Comparison of ENCODE assay signal across 12 cellular contexts in genomic region chr20:5719861-5720401, GRCh38. TPM values are rescaled to one million over a fixed set of nuclear protein-coding genes. Genes with fewer than 3 reads are reported as not detected.
DNase-seq lines count a peak whose midpoint lies in the region; ATAC-seq, FAIRE-seq and TF ChIP-seq lines count a peak whose summit lies in the region.
"Had no signal": no experiment of that assay in that cellular context is flagged by ENCODE, and none has a peak within 500 bp of the region (broad histone marks: within the 10 kb centered on the region; RNA-seq: fewer than 3 reads in every experiment).

No MANE protein-coding gene starts in this region.

- H3K9ac ChIP-seq in HCT116 (ENCODE audit: low read length) (no peak overlapping the region), kidney (ENCODE audit: low read length in 2 of 2) (no peak overlapping the region)

- no peaks in the 10 kb centered on the region for H3K36me3 ChIP-seq in CD8-positive, alpha-beta memory T cell (ENCODE audit: insufficient read depth, low read length)
- no peaks in the 10 kb centered on the region for H3K36me3 ChIP-seq in HCT116 (ENCODE audit: control insufficient read depth in 1 of 2, insufficient read depth in 2 of 2, low read length in 2 of 2)
- H3K36me3 ChIP-seq in kidney (ENCODE audit: control insufficient read depth in 1 of 2, insufficient read depth in 2 of 2, low read length in 2 of 2), result no peaks in the 10 kb centered on the region
- H3K36me3 ChIP-seq: Peyer's patch had no signal

- no peak for TF ChIP-seq POLR2A in HCT116 (IDR thresholded peaks at IDR 0.05; ENCODE audit: borderline replicate concordance, extremely low read depth, insufficient read depth, insufficient read length)

- H3K4me1 Mint-ChIP-seq in CD8-positive, alpha-beta memory T cell, result peaks cover 20 to 46% (median 38%) of the 10 kb centered on the region in 3 donors

- CTCF ChIA-PET in CD8-positive, alpha-beta memory T cell (lab: Charles Lee), result no interaction called here
- CTCF ChIA-PET in HCT116 (lab: Charles Lee) (no interaction called here), RWPE1 (lab: Yijun Ruan, JAX) (no interaction called here)

- FAIRE-seq in kidney (lab: Jason Lieb, UNC), result no peak

- H3K9me3 ChIP-seq in CD8-positive, alpha-beta memory T cell (ENCODE audit: low read length), result no peaks in the 10 kb centered on the region
- H3K9me3 ChIP-seq in HCT116 (ENCODE audit: control insufficient read depth in 1 of 2, insufficient read depth in 1 of 2, low read depth in 1 of 2, low read length in 2 of 2), result no peaks in the 10 kb centered on the region
- H3K9me3 ChIP-seq in kidney (ENCODE audit: control insufficient read depth in 1 of 2, low read length in 2 of 2), result peaks cover 0 to 5% of the 10 kb centered on the region in 2 donors

- peaks cover under 1 to 4% (median 2%) of the 10 kb centered on the region in 5 donors for H3K9me3 Mint-ChIP-seq in CD8-positive, alpha-beta memory T cell

- H3K27ac ChIP-seq in CD8-positive, alpha-beta memory T cell (ENCODE audit: low read depth, low read length), result no peak overlapping the region
- no peak overlapping the region for H3K27ac ChIP-seq in HCT116 (ENCODE audit: low read depth, low read length)
- H3K27ac ChIP-seq in RWPE1, result no peak overlapping the region
- H3K27ac ChIP-seq in kidney (ENCODE audit: low read depth in 2 of 2, low read length in 2 of 2), result no peak overlapping the region
- H3K27ac ChIP-seq: Peyer's patch had no signal

- peak in 1 of 5 donors; percentile 53 for DNase-seq in CD8-positive, alpha-beta memory T cell
- DNase-seq in HCT116 (ENCODE audit: low read depth, low spot score), result no peak
- peak; percentile 23 for DNase-seq in RWPE1 (ENCODE audit: low spot score)
- no peak for DNase-seq in kidney
- DNase-seq in NCI-H1436 treated with DMSO at 0.1 percent for 48 hours (lab: John Stamatoyannopoulos, UW), result no peak
- DNase-seq: activated CD4-positive, alpha-beta T cell treated with anti-CD3 and anti-CD28 coated beads, Interleukin-2, amount 10 ng/mL, durations not matched to agents 7 days and 5 days; Peyer's patch had no signal

- BruUV-seq in HCT116 (replicated peaks; lab: Mats Ljungman, UMichigan), result no TSS peak

- H4K20me1 ChIP-seq in HCT116 (ENCODE audit: insufficient read depth), result no peaks in the 10 kb centered on the region

- peaks cover 0 to 1% (median 0%) of the 10 kb centered on the region in 3 donors for H3K36me3 Mint-ChIP-seq in CD8-positive, alpha-beta memory T cell
- H3K36me3 Mint-ChIP-seq: type B pancreatic cell had no signal

- H3K4me3 ChIP-seq in CD8-positive, alpha-beta memory T cell (ENCODE audit: low read length), result no peak overlapping the region
- H3K4me3 ChIP-seq in HCT116 (replicated peaks in 1 of 2; ENCODE audit: low read depth in 1 of 2, low read length in 2 of 2) (no peak overlapping the region), kidney (ENCODE audit: low read length in 2 of 2) (no peak overlapping the region)
- H3K4me3 ChIP-seq: Peyer's patch had no signal

- no peaks in the 10 kb centered on the region for H3K9me2 ChIP-seq in HCT116 (ENCODE audit: insufficient read depth)

- POLR2A ChIA-PET in CD8-positive, alpha-beta memory T cell (lab: Charles Lee), result no interaction called here
- POLR2A ChIA-PET in HCT116 (lab: Charles Lee), result no interaction called here
- POLR2A ChIA-PET in RWPE1 (lab: Yijun Ruan, JAX; ENCODE audit: low non-redundant PET), result no interaction called here

- H3K4me3 Mint-ChIP-seq in CD8-positive, alpha-beta memory T cell, result no peak overlapping the region
- H3K4me3 Mint-ChIP-seq: activated CD4-positive, alpha-beta T cell treated with anti-CD3 and anti-CD28 coated beads, Interleukin-2, amount 10 ng/mL, durations not matched to agents 7 days and 5 days; memory B cell; type B pancreatic cell had no signal

- H3K79me2 ChIP-seq in HCT116 (ENCODE audit: insufficient read depth, low read length), result no peaks in the 10 kb centered on the region

- H3K4me1 ChIP-seq in CD8-positive, alpha-beta memory T cell (ENCODE audit: insufficient read depth, low read length), result peaks cover 13% of the 10 kb centered on the region
- H3K4me1 ChIP-seq in HCT116 (ENCODE audit: control insufficient read depth in 1 of 2, insufficient read depth in 2 of 2, low read length in 2 of 2) (peaks cover 0 to 8% of the 10 kb centered on the region in 2 experiments; a peak in 1 of 4 replicates), kidney (ENCODE audit: control insufficient read depth in 1 of 2, insufficient read depth in 1 of 2, low read depth in 1 of 2, low read length in 2 of 2) (no peaks in the 10 kb centered on the region)
- H3K4me1 ChIP-seq: Peyer's patch had no signal

- H3K27me3 Mint-ChIP-seq in CD8-positive, alpha-beta memory T cell, result no peaks in the 10 kb centered on the region
- H3K27me3 Mint-ChIP-seq: activated CD4-positive, alpha-beta T cell treated with anti-CD3 and anti-CD28 coated beads, Interleukin-2, amount 10 ng/mL, durations not matched to agents 7 days and 5 days had no signal

- TF ChIP-seq RAD21 in HCT116 (IDR thresholded peaks at IDR 0.05; ENCODE audit: low read depth), result no peak

- TF ChIP-seq CTCF in HCT116 (IDR thresholded peaks at IDR 0.05 in 2 of 3, conservative IDR thresholded peaks at IDR 0.05 in 1 of 3; ENCODE audit: borderline replicate concordance in 1 of 3, insufficient read depth in 1 of 3, low read depth in 2 of 3, low read length in 2 of 3), result no peak
- TF ChIP-seq CTCF in RWPE1 (conservative IDR thresholded peaks at IDR 0.05; ENCODE audit: low read depth), result no peak
- TF ChIP-seq CTCF in kidney (IDR thresholded peaks at IDR 0.05; ENCODE audit: borderline replicate concordance, extremely low read depth, insufficient read depth), result no peak

- RAD21 ChIA-PET in HCT116 (lab: Charles Lee; ENCODE audit: low non-redundant PET in 1 of 2, low total read pairs in 2 of 2, uncharacterized antibody in 2 of 2, unreplicated experiment in 2 of 2), result no interaction called here

- intact Hi-C loops in HCT116 (cut with micrococcal nuclease), result no loop called here
- intact Hi-C loops in kidney (cut with DNase I), result no loop called here

- H3K27ac Mint-ChIP-seq in CD8-positive, alpha-beta memory T cell, result peak overlapping the region in 6 of 8 donors; percentile 26 to 84 (median 50)
- H3K27ac Mint-ChIP-seq: activated CD4-positive, alpha-beta T cell treated with anti-CD3 and anti-CD28 coated beads, Interleukin-2, amount 10 ng/mL, durations not matched to agents 7 days and 5 days; memory B cell; type B pancreatic cell had no signal

- no peaks in the 10 kb centered on the region for H3K27me3 ChIP-seq in CD8-positive, alpha-beta memory T cell (ENCODE audit: insufficient read depth, low read length, poor library complexity, severe bottlenecking)
- no peaks in the 10 kb centered on the region for H3K27me3 ChIP-seq in HCT116 (ENCODE audit: insufficient read depth, low read length)
- H3K27me3 ChIP-seq: Peyer's patch had no signal

- no peak for ATAC-seq in HCT116
- ATAC-seq in esophagus mucosa, result peak; percentile 32
- no peak for ATAC-seq in HG03457 (IDR thresholded peaks at IDR 0.05; ENCODE audit: unreplicated experiment)
- no peak for ATAC-seq in HG02884 (IDR thresholded peaks at IDR 0.05; ENCODE audit: unreplicated experiment)

- no peak overlapping the region for H2AFZ ChIP-seq in HCT116 (ENCODE audit: low read depth, low read length, poor library complexity, severe bottlenecking)

- peak overlapping the region; percentile 16; the same call in 1 of the 2 replicates for H3K4me2 ChIP-seq in HCT116 (ENCODE audit: low read length)

TF ChIP-seq in HCT116, 20 proteins besides CTCF, POLR2A, EP300 and RAD21:
- TF ChIP-seq FOSL1 (IDR thresholded peaks at IDR 0.05; ENCODE audit: low read depth), result 0 out of 2 replicates have a peak, but pooled peaks have one; percentile 22
- TF ChIP-seq MAX (IDR thresholded peaks at IDR 0.05), result no peak
- peak; percentile 25; the same call in 1 of the 2 replicates for TF ChIP-seq JUND (IDR thresholded peaks at IDR 0.05)
TF ChIP-seq in HCT116: peak in this region for 2.

RNA-seq across cellular contexts. Expression of gene SHLD1, which starts 30.3 kb away (rescaled TPM):
- total RNA-seq in CD8-positive, alpha-beta memory T cell, result 1 to 10 TPM; 7.7 to 9.1 TPM
- polyA plus RNA-seq in CD8-positive, alpha-beta memory T cell, result 18.8 TPM
- total RNA-seq in HCT116 (2021; ENCODE audit: unreplicated experiment) (2.4 TPM), esophagus mucosa (6.4 TPM), kidney (6.1 TPM)
- polyA plus RNA-seq in HCT116 (2012), result 2.3 TPM in 2 replicates
- 7.2 TPM for polyA plus RNA-seq in kidney (ENCODE audit: insufficient read depth, low read depth, low replicate concordance)
